3 cellular contexts compared by ENCODE assay signal in genomic region chr6:159043236-159043635, GRCh38.
TF ChIP-seq lines count a peak whose summit lies in the region.

No MANE protein-coding gene starts in this region.

TF ChIP-seq in liver, 16 proteins besides CTCF, POLR2A, EP300 and RAD21:
- TF ChIP-seq REST (IDR thresholded peaks at IDR 0.05) (no peak), FOXA2 (IDR thresholded peaks at IDR 0.05) (no peak), ZBTB33 (IDR thresholded peaks at IDR 0.05) (no peak), TAF1 (conservative IDR thresholded peaks at IDR 0.05) (no peak), EGR1 (IDR thresholded peaks at IDR 0.05; ENCODE audit: low read depth in 2 of 2) (no peak), MAX (IDR thresholded peaks at IDR 0.05) (no peak), YY1 (IDR thresholded peaks at IDR 0.05) (no peak), ATF3 (IDR thresholded peaks at IDR 0.05) (no peak), JUND (IDR thresholded peaks at IDR 0.05) (no peak)

TF ChIP-seq in HepG2, 621 proteins besides CTCF, POLR2A, EP300 and RAD21 (continues in another document):
- TF ChIP-seq BCL6 (CRISPR knock-in tag; IDR thresholded peaks at IDR 0.05) (no peak), MAFF (IDR thresholded peaks at IDR 0.05; ENCODE audit: low read depth, low read length) (no peak), GMEB2 (CRISPR knock-in tag; IDR thresholded peaks at IDR 0.05; ENCODE audit: low read depth) (no peak), ZBTB46 (CRISPR knock-in tag; IDR thresholded peaks at IDR 0.05; ENCODE audit: borderline replicate concordance) (no peak), MYC (CRISPR knock-in tag; IDR thresholded peaks at IDR 0.05; ENCODE audit: borderline replicate concordance) (no peak), ADNP (CRISPR knock-in tag; IDR thresholded peaks at IDR 0.05) (no peak), ZNF18 (CRISPR knock-in tag; IDR thresholded peaks at IDR 0.05; ENCODE audit: insufficient replicate concordance) (no peak), MXD4 (CRISPR knock-in tag; IDR thresholded peaks at IDR 0.05) (no peak), SMAD9 (CRISPR knock-in tag; IDR thresholded peaks at IDR 0.05) (no peak), ZNF337 (CRISPR knock-in tag; IDR thresholded peaks at IDR 0.05; ENCODE audit: borderline replicate concordance, low read depth) (no peak), POLR2G (IDR thresholded peaks at IDR 0.05; ENCODE audit: low read depth, low read length) (no peak), ZFP91 (CRISPR knock-in tag; IDR thresholded peaks at IDR 0.05; ENCODE audit: borderline replicate concordance) (no peak), NFE2 (CRISPR knock-in tag; IDR thresholded peaks at IDR 0.05) (no peak), ZNF207 (IDR thresholded peaks at IDR 0.05; ENCODE audit: borderline replicate concordance) (no peak), NFKBIZ (CRISPR knock-in tag; IDR thresholded peaks at IDR 0.05) (no peak)

TF ChIP-seq in WTC11, 78 proteins besides CTCF, POLR2A, EP300 and RAD21:
- TF ChIP-seq E2F1 (CRISPR knock-in tag; IDR thresholded peaks at IDR 0.05), result no peak
